In the genomic region with DNA sequence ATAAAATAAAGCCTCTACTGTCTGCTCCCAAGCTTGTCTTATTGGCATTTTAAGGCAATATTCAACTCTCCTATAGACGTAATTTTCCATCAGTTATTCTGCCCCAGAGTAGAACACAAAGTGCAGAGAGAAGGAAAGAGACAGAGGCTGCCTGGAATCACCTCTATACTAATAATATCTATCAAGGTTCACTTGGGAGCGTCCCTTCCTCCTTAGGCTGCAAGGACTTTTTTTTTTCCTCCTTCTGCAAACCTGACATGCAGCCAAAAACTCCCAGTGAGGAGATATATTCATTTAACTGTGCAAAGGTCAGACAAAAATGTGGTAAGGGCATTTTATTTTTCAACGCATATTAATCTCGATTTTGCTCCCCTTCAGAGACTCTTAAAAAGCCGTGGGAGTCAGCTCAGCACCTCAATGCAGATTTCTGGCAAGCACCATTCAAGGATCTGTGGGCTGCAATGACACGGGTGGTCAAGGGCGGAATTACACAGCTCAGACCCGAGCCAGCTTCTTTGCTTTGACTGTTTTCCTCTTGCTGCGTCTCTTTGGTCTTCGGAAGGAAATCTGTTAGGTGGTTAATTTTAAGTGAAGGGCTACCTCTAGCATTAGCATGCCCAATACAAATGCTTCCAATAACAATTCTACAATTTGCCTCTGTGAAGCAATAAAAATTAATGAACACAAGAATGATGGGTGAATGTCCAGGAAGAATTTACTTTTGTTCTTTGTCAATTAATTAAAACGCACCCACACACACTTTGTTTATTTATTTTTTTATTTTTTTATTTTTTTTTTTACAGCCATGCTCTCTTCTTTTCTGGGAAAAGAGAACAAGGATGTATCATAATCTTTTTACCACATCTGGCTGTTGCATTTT, we compare ENCODE assay signal across 8 cellular contexts.
DNase-seq lines count a peak whose midpoint lies in the region; ATAC-seq and TF ChIP-seq lines count a peak whose summit lies in the region.

No MANE protein-coding gene starts in this region.

- H3K27ac ChIP-seq in RWPE2 (ENCODE audit: poor library complexity, severe bottlenecking) = no peak overlapping the region

- intact Hi-C loops in posterior cingulate gyrus (cut with DNase I) = no loop called here

- H3K4me3 ChIP-seq in RWPE2 (ENCODE audit: severe bottlenecking) = no peak overlapping the region

- no peaks in the 10 kb centered on the region for H3K9me3 ChIP-seq in RWPE2 (ENCODE audit: severe bottlenecking)

- H3K36me3 ChIP-seq in RWPE2 (ENCODE audit: low read depth) = no peaks in the 10 kb centered on the region

- H3K4me1 ChIP-seq in RWPE2 (ENCODE audit: insufficient read depth, poor library complexity, severe bottlenecking) = no peaks in the 10 kb centered on the region

- DNase-seq in RWPE2 (ENCODE audit: low spot score) (no peak), globus pallidus (ENCODE audit: low spot score) (peak; percentile 72), posterior cingulate gyrus (peak in 6 of 10 donors; percentile 8 to 87 (median 46)), NCI-H2107 treated with DMSO at 0.1 percent for 48 hours (lab: John Stamatoyannopoulos, UW; ENCODE audit: unreplicated experiment) (no peak), NCI-H2107 (lab: John Stamatoyannopoulos, UW) (no peak)
- no peak for DNase-seq in stimulated activated CD4-positive, alpha-beta T cell treated with anti-CD3 and anti-CD28 coated beads, Interleukin-2, amount 100 ng/mL, for 24 hours

- H3K27me3 ChIP-seq in RWPE2 (ENCODE audit: insufficient read depth, poor library complexity, severe bottlenecking) = no peaks in the 10 kb centered on the region

- peak; percentile 58 for TF ChIP-seq CTCF in RWPE2 (IDR thresholded peaks at IDR 0.05; ENCODE audit: poor library complexity, severe bottlenecking)

- peak; percentile 79 for ATAC-seq in GM18508 (IDR thresholded peaks at IDR 0.05; ENCODE audit: insufficient read depth, unreplicated experiment)
- peak; percentile 81 for ATAC-seq in HG02884 (IDR thresholded peaks at IDR 0.05; ENCODE audit: unreplicated experiment)
- ATAC-seq in RWPE2 (ENCODE audit: low read depth) = peak; percentile 68; the same call in 2 of the 3 replicates

Comparison
In these comparisons a context has a peak if more than half of its experiments do, and no peak if none do; other contexts are left out.
1. DNase-seq: peak in globus pallidus (single experiment) and posterior cingulate gyrus (6 of 10); none in RWPE2 (single experiment), stimulated activated CD4-positive, alpha-beta T cell treated with anti-CD3 and anti-CD28 coated beads, Interleukin-2, amount 100 ng/mL, for 24 hours (0 of 2), NCI-H2107 treated with DMSO at 0.1 percent for 48 hours (single experiment) and NCI-H2107 (single experiment).
2. Peak in every context shown above with its lines, with median percentiles within 50 percentile points of each other: ATAC-seq.